9 cellular contexts compared by ENCODE assay signal in the genomic region with DNA sequence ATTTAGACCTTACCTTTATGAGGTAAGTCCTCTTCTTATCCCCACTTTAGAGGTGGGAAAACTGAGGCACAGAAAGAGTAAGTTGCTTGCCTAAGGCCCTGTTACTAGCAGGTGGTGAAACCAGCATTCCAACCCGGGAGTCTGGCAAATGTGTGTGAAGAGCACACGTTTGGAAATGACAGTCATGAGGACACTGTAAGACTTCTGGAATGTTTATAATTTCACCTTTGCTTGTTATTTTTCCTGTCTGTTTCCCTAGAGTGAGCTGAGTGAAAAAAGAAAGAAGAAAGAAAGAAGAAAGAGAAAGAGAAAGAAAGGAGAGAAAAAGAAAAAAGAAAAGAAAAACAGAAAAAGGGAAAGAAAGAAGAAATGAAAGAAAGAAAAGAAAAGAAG. TPM values are rescaled to one million over a fixed set of nuclear protein-coding genes. Genes with fewer than 3 reads are reported as not detected.
A peak's percentile ranks its signal among the peaks of the same experiment; 100 is the strongest.
DNase-seq lines count a peak whose midpoint lies in the region; ATAC-seq, FAIRE-seq and TF ChIP-seq lines count a peak whose summit lies in the region.
"Had no signal": no experiment of that assay in that cellular context is flagged by ENCODE, and none has a peak within 500 bp of the region (broad histone marks: within the 10 kb centered on the region; RNA-seq: fewer than 3 reads in every experiment).

No MANE protein-coding gene starts in this region.

- H2BK120ac ChIP-seq in H1 (replicated peaks; ENCODE audit: low read depth, low read length) (no peak overlapping the region), neuronal stem cell (ENCODE audit: low read depth, low read length) (no peak overlapping the region)

- H3K79me1 ChIP-seq in H1 (ENCODE audit: low read depth, low read length) (no peaks in the 10 kb centered on the region), neuronal stem cell (ENCODE audit: low read depth, low read length) (no peaks in the 10 kb centered on the region)

- H4K91ac ChIP-seq in H1 (replicated peaks; ENCODE audit: insufficient read length, low read length) (no peak overlapping the region), neuronal stem cell (ENCODE audit: low read depth, low read length, poor library complexity) (no peak overlapping the region)

- no peak overlapping the region for H2BK20ac ChIP-seq in H1 (ENCODE audit: low read length)

- POLR2A ChIA-PET in PC-9 (lab: Charles Lee; ENCODE audit: unreplicated experiment) (interaction anchor here (0.5 to 0.8 kb wide), 5 partner anchors 13 to 570 kb away, joined by 3 to 6 read pairs (median 4); no protein-coding TSS in a partner anchor), H1 (lab: Charles Lee; ENCODE audit: partially characterized antibody) (no interaction called here)

- no peaks in the 10 kb centered on the region; the same call in 1 of the 2 replicates for H3K23me2 ChIP-seq in H1 (ENCODE audit: low read depth, low read length)

- no peak for TF ChIP-seq POLR2A in H1 (IDR thresholded peaks at IDR 0.05; ENCODE audit: control extremely low read depth in 1 of 2, low read depth in 2 of 2, low read length in 2 of 2)

- no peak overlapping the region for H4K8ac ChIP-seq in H1 (ENCODE audit: extremely low read depth, insufficient read depth, low read length)
- H4K8ac ChIP-seq in neuronal stem cell (ENCODE audit: low read depth, low read length), result no peak overlapping the region

- H4K20me1 ChIP-seq in PC-9 (ENCODE audit: insufficient read depth), result no peaks in the 10 kb centered on the region
- H4K20me1 ChIP-seq in H1 (replicated peaks in 1 of 2; ENCODE audit: control insufficient read depth in 1 of 2, insufficient read depth in 2 of 2, low read length in 2 of 2), result no peaks in the 10 kb centered on the region

- intact Hi-C loops in PC-9 (cut with micrococcal nuclease; ENCODE audit: unreplicated experiment) (no loop called here), left colon (cut with DNase I, micrococcal nuclease) (no loop called here)

- H3K9ac ChIP-seq in H1 (replicated peaks in 1 of 4; ENCODE audit: extremely low read depth in 1 of 4, low read depth in 3 of 4, low read length in 3 of 4), result no peak overlapping the region
- no peak overlapping the region for H3K9ac ChIP-seq in neuronal stem cell (ENCODE audit: low read depth, low read length, poor library complexity)

- peak overlapping the region; percentile 68 for H3K4me2 ChIP-seq in PC-9
- H3K4me2 ChIP-seq in H1 (ENCODE audit: insufficient read depth in 1 of 2, low read depth in 2 of 2, low read length in 2 of 2), result peak overlapping the region; percentile 47 to 61; a peak in 2 of 4 replicates
- H3K4me2 ChIP-seq in neuronal stem cell (ENCODE audit: insufficient read depth, low read length, poor library complexity, severe bottlenecking), result no peak overlapping the region

- TF ChIP-seq CTCF in PC-9 (conservative IDR thresholded peaks at IDR 0.05) (no peak), H1 (IDR thresholded peaks at IDR 0.05; ENCODE audit: control extremely low read depth in 1 of 3, insufficient read depth in 1 of 3, low read depth in 1 of 3, low read length in 3 of 3) (no peak)

- H3K27ac ChIP-seq in PC-9, result peak overlapping the region; percentile 96
- H3K27ac ChIP-seq in H1 (ENCODE audit: low read depth, low read length), result no peak overlapping the region
- no peak overlapping the region for H3K27ac ChIP-seq in neuronal stem cell (replicated peaks; ENCODE audit: low read length)
- H3K27ac ChIP-seq: vagina had no signal

- ATAC-seq in HG02870 (IDR thresholded peaks at IDR 0.05; ENCODE audit: unreplicated experiment), result no peak
- no peak for ATAC-seq in left colon

- 39% methylated on average over 2 of the region's 2 CpGs; no CpG with 5 or more reads in 1 of the 2 experiments for WGBS in H1 (ENCODE audit: extremely low coverage in 1 of 2, insufficient coverage in 1 of 2, insufficient read length in 1 of 2, insufficient replicate concordance in 2 of 2, low coverage in 1 of 2, low lambda C conversion rate in 2 of 2, missing lambda C conversion rate in 1 of 2), 2 experiments
- WGBS in neuronal stem cell (ENCODE audit: extremely low coverage in 2 of 2, insufficient read length in 2 of 2, insufficient replicate concordance in 1 of 2), 2 donors, result no CpG with 5 or more reads among the region's 2 CpGs

- H3F3A ChIP-seq in PC-9 (ENCODE audit: insufficient read depth, low read depth), result peaks cover 33% of the 10 kb centered on the region

- no peak overlapping the region for H2BK12ac ChIP-seq in H1 (ENCODE audit: low read depth, low read length)
- H2BK12ac ChIP-seq in neuronal stem cell (ENCODE audit: low read length), result no peak overlapping the region

- H3K27me3 ChIP-seq in PC-9 (ENCODE audit: insufficient read depth, low read depth) (no peaks in the 10 kb centered on the region), H1 (replicated peaks in 1 of 4; ENCODE audit: control insufficient read depth in 3 of 4, extremely low read depth in 1 of 4, insufficient read depth in 3 of 4, low read length in 3 of 4) (no peaks in the 10 kb centered on the region), neuronal stem cell (ENCODE audit: control insufficient read depth in 3 of 3, insufficient read depth in 3 of 3, low read depth in 1 of 3, low read length in 3 of 3) (no peaks in the 10 kb centered on the region)
- H3K27me3 ChIP-seq: vagina had no signal

- no peak overlapping the region for H3K14ac ChIP-seq in H1 (ENCODE audit: insufficient read length)
- no peak overlapping the region for H3K14ac ChIP-seq in neuronal stem cell (ENCODE audit: low read length)

- H4K5ac ChIP-seq in H1 (ENCODE audit: insufficient read length, low read depth, low read length), result peak overlapping the region; percentile 18

- H3K36me3 ChIP-seq in PC-9 (ENCODE audit: low read depth) (no peaks in the 10 kb centered on the region), H1 (ENCODE audit: control insufficient read depth in 2 of 4, insufficient read depth in 4 of 4, low read length in 3 of 4) (no peaks in the 10 kb centered on the region), neuronal stem cell (replicated peaks in 1 of 2; ENCODE audit: control insufficient read depth in 2 of 2, insufficient read depth in 2 of 2, low read length in 2 of 2) (no peaks in the 10 kb centered on the region)
- H3K36me3 ChIP-seq: vagina had no signal

- DNase-seq in Caki2 (ENCODE audit: low read depth), result peak; percentile 60
- peak; percentile 51 to 97 for DNase-seq in PC-9
- no peak for DNase-seq in H1 (ENCODE audit: low read depth in 1 of 2, low spot score in 2 of 2)
- no peak for DNase-seq in neuronal stem cell (ENCODE audit: low spot score)
- DNase-seq in stimulated activated CD4-positive, alpha-beta T cell treated with anti-CD3 and anti-CD28 coated beads, Interleukin-4, amount 100 ng/mL, for 1 hour, result no peak
- DNase-seq in left colon, result no peak
- no peak for DNase-seq in occipital lobe (lab: John Stamatoyannopoulos, UW)

- no peak for TF ChIP-seq EP300 in H1 (IDR thresholded peaks at IDR 0.05; ENCODE audit: borderline replicate concordance in 1 of 2, low read depth in 2 of 2, low read length in 2 of 2)

- in situ Hi-C loops in Caki2 (cut with HindIII; ENCODE audit: low pct_unique_long_range_greater_than_20kb, low sequenced_read_pairs), result no loop called here

- H3K23ac ChIP-seq in H1 (ENCODE audit: insufficient read length) (no peak overlapping the region), neuronal stem cell (ENCODE audit: low read depth, low read length, poor library complexity) (no peak overlapping the region)

- H3K4me1 ChIP-seq in PC-9 (replicated peaks; ENCODE audit: insufficient read depth) (peaks cover 50% of the 10 kb centered on the region), H1 (replicated peaks in 1 of 4; ENCODE audit: control insufficient read depth in 3 of 4, insufficient read depth in 4 of 4, low read length in 3 of 4) (no peaks in the 10 kb centered on the region), neuronal stem cell (ENCODE audit: control insufficient read depth in 2 of 2, insufficient read depth in 1 of 2, low read depth in 1 of 2, low read length in 2 of 2) (no peaks in the 10 kb centered on the region)

- CTCF ChIA-PET in PC-9 (lab: Charles Lee), result interaction anchor here (0.6 to 1.0 kb wide), 3 partner anchors 15 to 263 kb away, joined by 3 to 20 read pairs (median 4); no protein-coding TSS in a partner anchor
- CTCF ChIA-PET in H1 (lab: Charles Lee; ENCODE audit: partially characterized antibody), result interaction anchor here (0.6 to 2.1 kb wide), 5 partner anchors 8 to 436 kb away, joined by 3 to 7 read pairs (median 5); no protein-coding TSS in a partner anchor

- H3K4ac ChIP-seq in H1 (replicated peaks; ENCODE audit: insufficient read length, low read depth, low read length) (no peak overlapping the region), neuronal stem cell (ENCODE audit: low read length) (no peak overlapping the region)

- no peaks in the 10 kb centered on the region for H3K9me2 ChIP-seq in PC-9 (ENCODE audit: insufficient read depth)

- no peak overlapping the region for H2AFZ ChIP-seq in PC-9
- H2AFZ ChIP-seq in H1 (ENCODE audit: low read length), result no peak overlapping the region
- H2AFZ ChIP-seq in neuronal stem cell (ENCODE audit: low read length), result peak overlapping the region; percentile 85

- H3K56ac ChIP-seq in H1 (replicated peaks; ENCODE audit: insufficient read length, low read depth, low read length), result no peak overlapping the region

- H3K9me3 ChIP-seq in PC-9 (ENCODE audit: insufficient read depth, low read depth), result no peaks in the 10 kb centered on the region
- no peaks in the 10 kb centered on the region for H3K9me3 ChIP-seq in H1 (ENCODE audit: insufficient read depth in 2 of 2, low read depth in 1 of 2, low read length in 1 of 2)
- H3K9me3 ChIP-seq in neuronal stem cell (replicated peaks in 1 of 2; ENCODE audit: control insufficient read depth in 2 of 2, insufficient read depth in 1 of 2, low read depth in 1 of 2, low read length in 2 of 2), result no peaks in the 10 kb centered on the region
- H3K9me3 ChIP-seq: vagina had no signal

- H2BK15ac ChIP-seq in H1 (ENCODE audit: low read length), result no peak overlapping the region
- no peak overlapping the region for H2BK15ac ChIP-seq in neuronal stem cell (ENCODE audit: low read length)

- FAIRE-seq in H1 (lab: Jason Lieb, UNC), result no peak

- H3K79me2 ChIP-seq in PC-9 (ENCODE audit: low read depth) (no peaks in the 10 kb centered on the region), H1 (ENCODE audit: control insufficient read depth in 1 of 2, insufficient read depth in 2 of 2, low read length in 2 of 2) (no peaks in the 10 kb centered on the region)

- H2AK5ac ChIP-seq in H1 (ENCODE audit: low read depth, low read length) (no peak overlapping the region), neuronal stem cell (ENCODE audit: low read depth, low read length) (no peak overlapping the region)

- no peak overlapping the region for H2BK5ac ChIP-seq in H1 (ENCODE audit: low read depth, low read length)
- H2BK5ac ChIP-seq in neuronal stem cell (ENCODE audit: low read length), result no peak overlapping the region

- no peak for TF ChIP-seq RAD21 in H1 (IDR thresholded peaks at IDR 0.05 in 1 of 2, conservative IDR thresholded peaks at IDR 0.05 in 1 of 2; ENCODE audit: low read depth in 2 of 2, low read length in 2 of 2)

- no TSS peak for BruUV-seq in PC-9 (replicated peaks; lab: Mats Ljungman, UMichigan)

- peak overlapping the region; percentile 37; the same call in 1 of the 2 replicates for H3K4me3 ChIP-seq in PC-9
- peak overlapping the region in 1 of 4 experiments; percentile 52; a peak in 2 of 8 replicates for H3K4me3 ChIP-seq in H1 (ENCODE audit: extremely low read depth in 1 of 4, insufficient read depth in 2 of 4, low read depth in 3 of 4, low read length in 4 of 4)
- no peak overlapping the region for H3K4me3 ChIP-seq in neuronal stem cell (ENCODE audit: low read length in 2 of 2)

- H3K18ac ChIP-seq in H1 (ENCODE audit: extremely low read depth, low read length) (no peak overlapping the region), neuronal stem cell (ENCODE audit: low read length) (no peak overlapping the region)

RNA-seq across cellular contexts. Expression of gene LGALS8, which starts 21.2 kb away (rescaled TPM):
- total RNA-seq in Caki2 (2014; rRNA removed; shearing (Covaris generic); ENCODE audit: low replicate concordance), result 33.3 and 59.0 TPM in 2 replicates
- 36.4 and 59.2 TPM in 2 replicates for total RNA-seq in PC-9 (2021)
- total RNA-seq in H1 (2021; fragmentation: NEBNext Ultra II Directional; extraction: Animal tissue kit (Norgen Biotek cat#: 25700)), result 11.6 and 15.3 TPM in 2 replicates
- 5.5 and 7.2 TPM in 2 replicates for polyA plus RNA-seq in H1 (2011; rRNA removed)
- polyA plus RNA-seq in H1 (2011; cell fraction: cytosol; rRNA removed), result 7.7 TPM
- polyA plus RNA-seq in H1 (2011; cell fraction: nucleus; rRNA removed), result 11.1 TPM
- 7.9 to 15.3 TPM (median 11.2 TPM) in 4 replicates for polyA plus RNA-seq in H1 (2012, experiment 1 of 2)
- 0.43 TPM for polyA plus RNA-seq in H1 (2012, experiment 2 of 2)
- 10.1 TPM for polyA plus RNA-seq in H1 (2013, experiment 1 of 2)
- polyA plus RNA-seq in H1 (2013, experiment 2 of 2), result 9.4 TPM
- 8.0 and 12.0 TPM in 2 replicates for polyA minus RNA-seq in H1 (2011; rRNA and poly(A)+ RNA removed)
- polyA minus RNA-seq in H1 (2011; cell fraction: cytosol; rRNA and poly(A)+ RNA removed), result 8.8 TPM
- polyA minus RNA-seq in H1 (2011; cell fraction: nucleus; rRNA and poly(A)+ RNA removed), result 26.1 TPM
- polyA plus RNA-seq in neuronal stem cell (2013, experiment 1 of 2), result 11.2 TPM
- polyA plus RNA-seq in neuronal stem cell (2013, experiment 2 of 2), result 11.6 TPM
- 10 to 100 TPM; 39.2 to 42.0 TPM for total RNA-seq in left colon
- 203 TPM for total RNA-seq in occipital lobe

Comparison
In these comparisons a context has a peak if more than half of its experiments do, and no peak if none do; other contexts are left out.
1. DNase-seq: peak in Caki2 (single experiment) and PC-9 (2 of 2); none in H1 (0 of 2), neuronal stem cell (single experiment), stimulated activated CD4-positive, alpha-beta T cell treated with anti-CD3 and anti-CD28 coated beads, Interleukin-4, amount 100 ng/mL, for 1 hour (single experiment), left colon (0 of 2) and occipital lobe (single experiment).